ENCODE assay signal across 5 cellular contexts in genomic region chr3:196104702-196105101, GRCh38. TPM values are rescaled to one million over a fixed set of nuclear protein-coding genes. Genes with fewer than 3 reads are reported as not detected.
DNase-seq lines count a peak whose midpoint lies in the region; ATAC-seq, FAIRE-seq and TF ChIP-seq lines count a peak whose summit lies in the region.
"Not testable (repeated sequence)": the region's sequence is repeated elsewhere in the genome, so short reads cannot be mapped to it uniquely, and the experiment has no call there.

No MANE protein-coding gene starts in this region.

- H3K9ac ChIP-seq in astrocyte (ENCODE audit: low read length) = not testable (repeated sequence)

- H3K4me1 ChIP-seq in astrocyte (ENCODE audit: insufficient read depth, low read length) = not testable (repeated sequence)

- not testable (repeated sequence) for H3K4me1 Mint-ChIP-seq in activated CD4-positive, alpha-beta T cell treated with anti-CD3 and anti-CD28 coated beads, Interleukin-2, amount 10 ng/mL, durations not matched to agents 7 days and 5 days; astrocyte (ENCODE audit: low read depth, unreplicated experiment)
- H3K4me1 Mint-ChIP-seq in central memory CD8-positive, alpha-beta T cell = peaks cover 14% of the 10 kb centered on the region
- H3K4me1 Mint-ChIP-seq in immature natural killer cell = peaks cover 15 to 17% of the 10 kb centered on the region in 2 donors

- H3K4me2 ChIP-seq in astrocyte (ENCODE audit: low read length) = not testable (repeated sequence)

- POLR2A ChIA-PET in activated CD4-positive, alpha-beta T cell treated with anti-CD3 and anti-CD28 coated beads, Interleukin-2, amount 10 ng/mL, durations not matched to agents 7 days and 5 days (lab: Charles Lee) = not testable (repeated sequence)

- ATAC-seq in central memory CD8-positive, alpha-beta T cell (replicated peaks; ENCODE audit: extremely low read depth, poor library complexity, severe bottlenecking) = not testable (repeated sequence)

- not testable (repeated sequence) for H2AFZ ChIP-seq in astrocyte (ENCODE audit: low read depth, low read length)

- not testable (repeated sequence) for H3K27ac ChIP-seq in astrocyte (ENCODE audit: low read depth, low read length)

- not testable (repeated sequence) for H3K4me3 ChIP-seq in astrocyte (ENCODE audit: insufficient read depth, low read depth, low read length)

- not testable (repeated sequence) for H3K9me3 Mint-ChIP-seq in activated CD4-positive, alpha-beta T cell treated with anti-CD3 and anti-CD28 coated beads, Interleukin-2, amount 10 ng/mL, durations not matched to agents 7 days and 5 days; central memory CD8-positive, alpha-beta T cell; immature natural killer cell
- H3K9me3 Mint-ChIP-seq in astrocyte (ENCODE audit: unreplicated experiment) = peaks cover 10% of the 10 kb centered on the region

- not testable (repeated sequence) for H3K36me3 Mint-ChIP-seq in activated CD4-positive, alpha-beta T cell treated with anti-CD3 and anti-CD28 coated beads, Interleukin-2, amount 10 ng/mL, durations not matched to agents 7 days and 5 days (ENCODE audit: low read depth); astrocyte (ENCODE audit: low read depth, unreplicated experiment); central memory CD8-positive, alpha-beta T cell (ENCODE audit: insufficient read depth); immature natural killer cell

- not testable (repeated sequence) for H3K27me3 ChIP-seq in astrocyte (ENCODE audit: insufficient read depth, low read length)

- not testable (repeated sequence) for TF ChIP-seq CTCF in astrocyte (IDR thresholded peaks at IDR 0.05; ENCODE audit: insufficient read depth, low read depth, low read length)

- not testable (repeated sequence) for H3K4me3 Mint-ChIP-seq in activated CD4-positive, alpha-beta T cell treated with anti-CD3 and anti-CD28 coated beads, Interleukin-2, amount 10 ng/mL, durations not matched to agents 7 days and 5 days; astrocyte (ENCODE audit: unreplicated experiment)
- peak overlapping the region; percentile 51 for H3K4me3 Mint-ChIP-seq in central memory CD8-positive, alpha-beta T cell
- H3K4me3 Mint-ChIP-seq in immature natural killer cell = peak overlapping the region in 4 of 5 donors; percentile 17 to 71 (median 52)

- not testable (repeated sequence) for H3K27me3 Mint-ChIP-seq in activated CD4-positive, alpha-beta T cell treated with anti-CD3 and anti-CD28 coated beads, Interleukin-2, amount 10 ng/mL, durations not matched to agents 7 days and 5 days; central memory CD8-positive, alpha-beta T cell; immature natural killer cell (ENCODE audit: low read depth in 3 of 3)
- H3K27me3 Mint-ChIP-seq in astrocyte (ENCODE audit: low read depth, unreplicated experiment) = peaks cover 11% of the 10 kb centered on the region

- not testable (repeated sequence) for H4K20me1 ChIP-seq in astrocyte (ENCODE audit: insufficient read depth, low read length)

- not testable (repeated sequence) for H3K79me2 ChIP-seq in astrocyte (ENCODE audit: insufficient read depth, low read length)

- not testable (repeated sequence) for H3K36me3 ChIP-seq in astrocyte (ENCODE audit: insufficient read depth, low read length)

- CTCF ChIA-PET in activated CD4-positive, alpha-beta T cell treated with anti-CD3 and anti-CD28 coated beads, Interleukin-2, amount 10 ng/mL, durations not matched to agents 7 days and 5 days (lab: Charles Lee) = interaction anchor here (1.2 to 1.4 kb wide), 2 partner anchors 21 to 85 kb away, joined by 3 to 4 read pairs; no protein-coding TSS in a partner anchor

- H3K9me3 ChIP-seq in astrocyte (ENCODE audit: insufficient read depth, low read depth, low read length) = not testable (repeated sequence)

- peak; percentile 33 for DNase-seq in OCI-M1 (lab: John Stamatoyannopoulos, UW)
- not testable (repeated sequence) for DNase-seq in activated CD4-positive, alpha-beta T cell treated with anti-CD3 and anti-CD28 coated beads, Interleukin-2, amount 10 ng/mL, durations not matched to agents 7 days and 5 days; astrocyte (ENCODE audit: low read depth); central memory CD8-positive, alpha-beta T cell (ENCODE audit: low spot score in 2 of 2)
- DNase-seq in immature natural killer cell = peak in 2 of 3 donors; percentile 14 to 68

- FAIRE-seq in astrocyte (lab: Jason Lieb, UNC) = not testable (repeated sequence)

- H3K27ac Mint-ChIP-seq in activated CD4-positive, alpha-beta T cell treated with anti-CD3 and anti-CD28 coated beads, Interleukin-2, amount 10 ng/mL, durations not matched to agents 7 days and 5 days = peak overlapping the region; percentile 46
- H3K27ac Mint-ChIP-seq in astrocyte (ENCODE audit: unreplicated experiment) (peak overlapping the region; percentile 41), immature natural killer cell (peak overlapping the region in 3 of 6 donors; percentile 20 to 28 (median 20))
- peak overlapping the region; percentile 41 for H3K27ac Mint-ChIP-seq in central memory CD8-positive, alpha-beta T cell (ENCODE audit: low read depth)

RNA-seq across cellular contexts. Expression of gene TFRC, which starts 22.8 kb away (rescaled TPM):
- 100 to 1,000 TPM; 234 to 239 TPM for total RNA-seq in activated CD4-positive, alpha-beta T cell treated with anti-CD3 and anti-CD28 coated beads, Interleukin-2, amount 10 ng/mL, durations not matched to agents 7 days and 5 days
- total RNA-seq in astrocyte = 98.4 and 104 TPM in 2 replicates
- polyA plus RNA-seq in immature natural killer cell = 10 to 100 TPM in 1 of 3 donors, 1 to 10 TPM in 2; 8.9 to 11.0 (median 9.7) TPM
